7 cellular contexts compared by ENCODE assay signal in the genomic region with DNA sequence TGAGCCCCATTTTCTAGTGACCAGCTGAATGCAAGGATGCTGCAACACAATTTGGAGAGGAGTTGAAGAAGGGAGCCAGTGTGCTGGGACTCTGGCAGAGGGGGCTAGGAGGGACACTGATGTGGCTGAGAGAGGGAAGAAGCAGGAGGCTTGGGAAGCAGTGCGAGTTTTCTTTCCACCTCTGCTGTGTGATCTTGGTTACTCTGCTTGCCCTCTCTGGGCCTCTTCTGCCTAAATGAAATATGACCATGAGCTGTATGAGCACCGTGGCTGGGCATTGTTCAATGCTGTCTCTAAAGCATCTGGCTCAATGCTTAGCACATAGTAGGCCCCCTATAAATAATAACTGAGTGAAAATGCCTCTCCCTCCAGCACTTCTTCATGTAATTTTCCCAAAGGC.
"Had no signal": no experiment of that assay in that cellular context is flagged by ENCODE, and none has a peak within 500 bp of the region (broad histone marks: within the 10 kb centered on the region; RNA-seq: fewer than 3 reads in every experiment).

No MANE protein-coding gene starts in this region.

- H3K4me1 ChIP-seq: HAP-1 had no signal

- H3K9me3 ChIP-seq: HAP-1 had no signal

- H3K4me3 ChIP-seq: GM23338, HAP-1 had no signal

- H3K4me2 ChIP-seq: GM23338 had no signal

- FAIRE-seq: HTR-8/SVneo had no signal

- H3K9me3 Mint-ChIP-seq: GM23338 had no signal

- DNase-seq: H7, KG1 had no signal

- H3K36me3 ChIP-seq: HAP-1 had no signal

- H3K27ac Mint-ChIP-seq: GM23338, IgD-negative memory B cell had no signal

- H3K4me3 Mint-ChIP-seq: GM23338 had no signal

- ATAC-seq: GM23338, HCT116 had no signal

- H3K36me3 Mint-ChIP-seq: IgD-negative memory B cell had no signal
